In the genomic region with DNA sequence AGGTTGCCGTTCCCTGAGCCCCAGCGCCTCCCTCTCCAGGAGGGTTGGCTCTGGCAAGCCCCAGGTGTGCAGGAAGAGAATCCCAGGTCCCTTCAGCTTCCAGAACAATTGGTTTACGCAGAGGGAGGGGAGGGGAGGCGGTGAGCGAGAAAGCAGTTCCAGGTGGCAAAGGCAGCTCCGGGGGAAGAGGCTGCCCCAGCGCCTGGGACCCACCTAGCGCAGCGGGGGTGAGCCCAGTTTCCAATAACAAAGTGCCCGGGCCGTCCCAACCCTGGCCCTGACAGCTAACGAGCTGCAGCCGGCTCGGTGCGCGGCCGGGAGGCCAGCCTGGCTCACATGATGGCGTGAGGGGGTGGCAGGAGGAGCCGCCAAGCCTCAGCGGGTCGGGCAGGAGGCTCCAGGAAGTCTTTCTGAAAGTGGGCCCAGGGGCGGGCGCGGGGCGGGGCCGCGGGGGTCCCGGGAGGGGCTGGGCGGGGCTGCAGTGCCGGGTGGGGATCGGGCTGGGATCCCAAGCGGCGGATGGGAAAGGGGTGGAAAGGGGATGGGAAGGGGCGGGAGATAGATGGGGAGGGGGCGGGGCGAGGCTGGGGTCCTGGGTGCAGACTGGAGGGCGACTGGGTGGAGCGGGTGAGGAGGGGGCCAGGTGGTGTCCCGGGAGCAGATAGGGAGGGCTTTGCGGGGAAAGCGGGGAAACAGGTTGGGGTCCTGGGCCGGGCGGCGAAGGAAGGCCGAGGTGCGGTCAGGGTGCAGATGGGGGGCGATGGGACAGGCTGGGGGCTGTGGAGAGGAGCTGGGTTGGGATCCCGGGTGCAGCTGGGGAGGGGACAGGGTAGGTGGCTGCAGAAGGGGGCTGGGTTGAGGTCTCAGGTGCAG, we compare ENCODE assay signal across 1 cellular context.
TF ChIP-seq lines count a peak whose summit lies in the region.

No MANE protein-coding gene starts in this region.

TF ChIP-seq in K562, 482 proteins besides CTCF, POLR2A, EP300 and RAD21 (continued from another document):
- TF ChIP-seq, protein P1, sequence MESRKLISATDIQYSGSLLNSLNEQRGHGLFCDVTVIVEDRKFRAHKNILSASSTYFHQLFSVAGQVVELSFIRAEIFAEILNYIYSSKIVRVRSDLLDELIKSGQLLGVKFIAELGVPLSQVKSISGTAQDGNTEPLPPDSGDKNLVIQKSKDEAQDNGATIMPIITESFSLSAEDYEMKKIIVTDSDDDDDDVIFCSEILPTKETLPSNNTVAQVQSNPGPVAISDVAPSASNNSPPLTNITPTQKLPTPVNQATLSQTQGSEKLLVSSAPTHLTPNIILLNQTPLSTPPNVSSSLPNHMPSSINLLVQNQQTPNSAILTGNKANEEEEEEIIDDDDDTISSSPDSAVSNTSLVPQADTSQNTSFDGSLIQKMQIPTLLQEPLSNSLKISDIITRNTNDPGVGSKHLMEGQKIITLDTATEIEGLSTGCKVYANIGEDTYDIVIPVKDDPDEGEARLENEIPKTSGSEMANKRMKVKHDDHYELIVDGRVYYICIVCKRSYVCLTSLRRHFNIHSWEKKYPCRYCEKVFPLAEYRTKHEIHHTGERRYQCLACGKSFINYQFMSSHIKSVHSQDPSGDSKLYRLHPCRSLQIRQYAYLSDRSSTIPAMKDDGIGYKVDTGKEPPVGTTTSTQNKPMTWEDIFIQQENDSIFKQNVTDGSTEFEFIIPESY (CRISPR knock-in tag; IDR thresholded peaks at IDR 0.05) = peak; percentile 26; the same call in 1 of the 2 replicates
